Comparison of ENCODE assay signal across 25 cellular contexts in genomic region chr2:241492174-241492565, GRCh38.
"Had no signal": no experiment of that assay in that cellular context is flagged by ENCODE, and none has a peak within 500 bp of the region (broad histone marks: within the 10 kb centered on the region; RNA-seq: fewer than 3 reads in every experiment).

No MANE protein-coding gene starts in this region.

- ATAC-seq: activated CD8-positive, alpha-beta T cell treated with anti-CD3 and anti-CD28 coated beads, Interleukin-2, amount 10 ng/mL, durations not matched to agents 7 days and 5 days; left colon; stimulated activated memory B cell treated with anti-CD40 and anti-IgM and Interleukin-4, amounts not matched to agents 10 μg/mL and 1 μg/mL and 100 μg/mL, for 72 hours; T-cell had no signal

- H3K4me1 ChIP-seq: heart right ventricle, lower lobe of right lung, right lobe of liver, testis had no signal

- H3K27me3 ChIP-seq: heart right ventricle, right lobe of liver, testis, vagina had no signal

- H3K4me3 Mint-ChIP-seq: activated CD4-positive, alpha-beta T cell treated with anti-CD3 and anti-CD28 coated beads, Interleukin-2, amount 10 ng/mL, durations not matched to agents 7 days and 5 days; activated CD8-positive, alpha-beta T cell treated with anti-CD3 and anti-CD28 coated beads, Interleukin-2, amount 10 ng/mL, durations not matched to agents 7 days and 5 days; activated naive CD8-positive, alpha-beta T cell treated with anti-CD3 and anti-CD28 coated beads for 36 hours; naive B cell; stimulated activated memory B cell treated with anti-CD40 and anti-IgM and Interleukin-4, amounts not matched to agents 10 μg/mL and 1 μg/mL and 100 μg/mL, for 72 hours; T-cell; T-helper 2 cell treated with Interferon-gamma antibody and Interleukin-4, amounts not matched to agents 5 μg/mL and 100 μg/mL, for 36 hours had no signal

- H3K9me3 ChIP-seq: heart right ventricle, lower lobe of right lung, right lobe of liver, testis, vagina had no signal

- H3K27ac Mint-ChIP-seq: activated CD4-positive, alpha-beta T cell treated with anti-CD3 and anti-CD28 coated beads, Interleukin-2, amount 10 ng/mL, durations not matched to agents 7 days and 5 days; activated CD8-positive, alpha-beta T cell treated with anti-CD3 and anti-CD28 coated beads, Interleukin-2, amount 10 ng/mL, durations not matched to agents 7 days and 5 days; activated naive CD8-positive, alpha-beta T cell treated with anti-CD3 and anti-CD28 coated beads for 36 hours; stimulated activated memory B cell treated with anti-CD40 and anti-IgM and Interleukin-4, amounts not matched to agents 10 μg/mL and 1 μg/mL and 100 μg/mL, for 72 hours; T-helper 2 cell treated with Interferon-gamma antibody and Interleukin-4, amounts not matched to agents 5 μg/mL and 100 μg/mL, for 36 hours had no signal

- H3K4me1 Mint-ChIP-seq: activated CD4-positive, alpha-beta T cell treated with anti-CD3 and anti-CD28 coated beads, Interleukin-2, amount 10 ng/mL, durations not matched to agents 7 days and 5 days; activated naive CD8-positive, alpha-beta T cell treated with anti-CD3 and anti-CD28 coated beads for 36 hours; stimulated activated memory B cell treated with anti-CD40 and anti-IgM and Interleukin-4, amounts not matched to agents 10 μg/mL and 1 μg/mL and 100 μg/mL, for 72 hours; T-cell had no signal

- H3K4me3 ChIP-seq: heart right ventricle, lower lobe of right lung, right lobe of liver, testis, vagina had no signal

- FAIRE-seq: endometrium, keratinocyte, small intestine had no signal

- DNase-seq: activated CD4-positive, alpha-beta T cell treated with anti-CD3 and anti-CD28 coated beads, Interleukin-2, amount 10 ng/mL, durations not matched to agents 7 days and 5 days; activated CD4-positive, CD25-positive, alpha-beta regulatory T cell treated with anti-CD3 and anti-CD28 coated beads, Interleukin-2, amount 50 U/mL, for 72 hours; activated CD8-positive, alpha-beta T cell treated with anti-CD3 and anti-CD28 coated beads, Interleukin-2, amount 10 ng/mL, durations not matched to agents 7 days and 5 days; activated naive CD8-positive, alpha-beta T cell treated with anti-CD3 and anti-CD28 coated beads for 36 hours; activated T-cell treated with anti-CD3 and anti-CD28 coated beads, Interleukin-2, amount 50 U/mL, for 1 hour; cortex of kidney; erythroblast; foreskin fibroblast; heart right ventricle; left colon; lower lobe of right lung; mesendoderm; naive B cell; right lobe of liver; small intestine; stimulated activated CD4-positive, alpha-beta T cell treated with anti-CD3 and anti-CD28 coated beads, Interleukin-2, amount 100 ng/mL, for 24 hours; T-cell; testis; trophoblast cell had no signal

- H3K27me3 Mint-ChIP-seq: activated CD4-positive, alpha-beta T cell treated with anti-CD3 and anti-CD28 coated beads, Interleukin-2, amount 10 ng/mL, durations not matched to agents 7 days and 5 days; activated naive CD8-positive, alpha-beta T cell treated with anti-CD3 and anti-CD28 coated beads for 36 hours; naive B cell; stimulated activated memory B cell treated with anti-CD40 and anti-IgM and Interleukin-4, amounts not matched to agents 10 μg/mL and 1 μg/mL and 100 μg/mL, for 72 hours; T-cell had no signal

- H3K27ac ChIP-seq: heart right ventricle, lower lobe of right lung, right lobe of liver, testis, vagina, VCaP had no signal

- H3K9me3 Mint-ChIP-seq: activated CD4-positive, alpha-beta T cell treated with anti-CD3 and anti-CD28 coated beads, Interleukin-2, amount 10 ng/mL, durations not matched to agents 7 days and 5 days; activated naive CD8-positive, alpha-beta T cell treated with anti-CD3 and anti-CD28 coated beads for 36 hours; naive B cell; stimulated activated memory B cell treated with anti-CD40 and anti-IgM and Interleukin-4, amounts not matched to agents 10 μg/mL and 1 μg/mL and 100 μg/mL, for 72 hours; T-cell; T-helper 2 cell treated with Interferon-gamma antibody and Interleukin-4, amounts not matched to agents 5 μg/mL and 100 μg/mL, for 36 hours had no signal
